10 cellular contexts compared by ENCODE assay signal in the genomic region with DNA sequence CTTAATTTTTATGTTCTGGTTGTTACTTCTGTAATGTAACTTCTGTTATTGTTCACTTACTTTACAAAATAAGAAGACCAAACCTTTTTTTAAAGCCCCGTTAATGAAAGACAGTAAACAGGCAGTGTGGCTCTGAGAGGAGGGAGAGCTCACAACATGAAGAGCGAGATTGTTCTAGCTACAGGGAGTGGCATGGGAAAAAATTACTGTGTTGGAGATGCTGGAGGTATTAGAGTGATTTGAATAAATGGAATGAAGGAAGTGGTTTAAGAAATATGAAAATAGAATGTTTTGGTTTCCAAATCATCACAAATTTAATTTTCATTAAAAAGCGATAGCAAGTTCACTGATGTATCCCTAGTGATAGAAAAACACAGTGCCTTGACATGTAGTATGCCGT. TPM values are rescaled to one million over a fixed set of nuclear protein-coding genes. Genes with fewer than 3 reads are reported as not detected.
A peak's percentile ranks its signal among the peaks of the same experiment; 100 is the strongest.
DNase-seq lines count a peak whose midpoint lies in the region; ATAC-seq lines count a peak whose summit lies in the region.
"Had no signal": no experiment of that assay in that cellular context is flagged by ENCODE, and none has a peak within 500 bp of the region (broad histone marks: within the 10 kb centered on the region; RNA-seq: fewer than 3 reads in every experiment).

No MANE protein-coding gene starts in this region.

- H3K27me3 Mint-ChIP-seq in CD4-positive, CD25-positive, alpha-beta regulatory T cell, result peaks cover 4% of the 10 kb centered on the region
- H3K27me3 Mint-ChIP-seq: brain had no signal

- H4K20me1 ChIP-seq in Karpas-422 (ENCODE audit: insufficient read depth, low read depth, low read length), result 0 out of 2 replicates have a peak, but pooled peaks cover 11% of the 10 kb centered on the region

- H3K4me1 ChIP-seq in CD4-positive, CD25-positive, alpha-beta regulatory T cell (ENCODE audit: control insufficient read depth, insufficient read depth, low read length, poor library complexity, severe bottlenecking), result no peaks in the 10 kb centered on the region
- H3K4me1 ChIP-seq in Karpas-422 (ENCODE audit: low read length), result peaks cover 11% of the 10 kb centered on the region

- no peaks in the 10 kb centered on the region for H3K27me3 ChIP-seq in CD4-positive, CD25-positive, alpha-beta regulatory T cell (ENCODE audit: control insufficient read depth, insufficient read depth, low read length)
- H3K27me3 ChIP-seq in Karpas-422 (ENCODE audit: low read length), result no peaks in the 10 kb centered on the region

- no peaks in the 10 kb centered on the region for H3K9me3 ChIP-seq in CD4-positive, CD25-positive, alpha-beta regulatory T cell (ENCODE audit: control insufficient read depth in 2 of 2, low read length in 2 of 2)
- H3K9me3 ChIP-seq in Karpas-422 (ENCODE audit: low read length), result no peaks in the 10 kb centered on the region

- no peak overlapping the region for H3K4me3 ChIP-seq in CD4-positive, CD25-positive, alpha-beta regulatory T cell (ENCODE audit: low read depth, low read length)
- no peak overlapping the region for H3K4me3 ChIP-seq in Karpas-422 (ENCODE audit: low read length)

- H3K9me2 ChIP-seq in Karpas-422 (replicated peaks; ENCODE audit: insufficient read depth, low read length), result no peaks in the 10 kb centered on the region

- no peak overlapping the region for H3K27ac ChIP-seq in CD4-positive, CD25-positive, alpha-beta regulatory T cell (ENCODE audit: insufficient read depth, low read length, poor library complexity, severe bottlenecking)
- H3K27ac ChIP-seq in Karpas-422 (ENCODE audit: low read length), result no peak overlapping the region

- no peaks in the 10 kb centered on the region for H3K36me3 ChIP-seq in CD4-positive, CD25-positive, alpha-beta regulatory T cell (ENCODE audit: control insufficient read depth, insufficient read depth, low read length)
- no peaks in the 10 kb centered on the region for H3K36me3 ChIP-seq in Karpas-422 (ENCODE audit: insufficient read depth, low read length)

- DNase-seq in CD4-positive, CD25-positive, alpha-beta regulatory T cell, result no peak
- DNase-seq in NCI-H1048 (lab: John Stamatoyannopoulos, UW) (peak; percentile 45), dedifferentiated amniotic fluid mesenchymal stem cell (ENCODE audit: extremely low spot score) (peak; percentile 79), non-pigmented ciliary epithelial cell (ENCODE audit: low read depth) (peak; percentile 83), NCI-H1105 treated with DMSO at 0.1 percent for 48 hours (lab: John Stamatoyannopoulos, UW) (no peak), Karpas-422 (no peak)
- DNase-seq: NCI-H345 had no signal

- H3K79me2 ChIP-seq in Karpas-422 (ENCODE audit: low read length), result no peaks in the 10 kb centered on the region

- no peak overlapping the region for H2AFZ ChIP-seq in Karpas-422 (ENCODE audit: low read length)

- H3K9me3 Mint-ChIP-seq in CD4-positive, CD25-positive, alpha-beta regulatory T cell, result no peaks in the 10 kb centered on the region

- H3K9ac ChIP-seq in Karpas-422 (ENCODE audit: low read length), result no peak overlapping the region

- H3K4me2 ChIP-seq in Karpas-422 (ENCODE audit: low read depth, low read length, poor library complexity, severe bottlenecking), result no peak overlapping the region

- H3K36me3 Mint-ChIP-seq in CD4-positive, CD25-positive, alpha-beta regulatory T cell, result peaks cover 4% of the 10 kb centered on the region

- ATAC-seq in CD4-positive, CD25-positive, alpha-beta regulatory T cell (ENCODE audit: low read depth in 2 of 2), result no peak
- no peak for ATAC-seq in GM19035 (IDR thresholded peaks at IDR 0.05; ENCODE audit: unreplicated experiment)
- no peak for ATAC-seq in HG03196 (IDR thresholded peaks at IDR 0.05; ENCODE audit: unreplicated experiment)

- peak overlapping the region; percentile 8 to 49 (median 21) for H3K27ac Mint-ChIP-seq in CD4-positive, CD25-positive, alpha-beta regulatory T cell

- H3K4me1 Mint-ChIP-seq in CD4-positive, CD25-positive, alpha-beta regulatory T cell, result peaks cover 4 to 34% (median 22%) of the 10 kb centered on the region in 4 donors

- no peak overlapping the region for H3K4me3 Mint-ChIP-seq in CD4-positive, CD25-positive, alpha-beta regulatory T cell
- H3K4me3 Mint-ChIP-seq: brain had no signal

RNA-seq across cellular contexts. Expression of a gene that starts 31.8 kb away (rescaled TPM):
- total RNA-seq in CD4-positive, CD25-positive, alpha-beta regulatory T cell, result 18.6 TPM
- 10 to 100 TPM; 12.7 to 21.2 (median 15.7) TPM for polyA plus RNA-seq in CD4-positive, CD25-positive, alpha-beta regulatory T cell
- 1.8 and 1.9 TPM in 2 replicates for total RNA-seq in Karpas-422 (2014; rRNA removed; shearing (Covaris generic); ENCODE audit: low replicate concordance)

Comparison
In these comparisons a context has a peak if more than half of its experiments do, and no peak if none do; other contexts are left out.
1. DNase-seq: peak in NCI-H1048 (single experiment), dedifferentiated amniotic fluid mesenchymal stem cell (single experiment) and non-pigmented ciliary epithelial cell (single experiment); none in CD4-positive, CD25-positive, alpha-beta regulatory T cell (0 of 3), NCI-H1105 treated with DMSO at 0.1 percent for 48 hours (single experiment) and Karpas-422 (single experiment).